Comparison of ENCODE assay signal across 8 cellular contexts in the genomic region with DNA sequence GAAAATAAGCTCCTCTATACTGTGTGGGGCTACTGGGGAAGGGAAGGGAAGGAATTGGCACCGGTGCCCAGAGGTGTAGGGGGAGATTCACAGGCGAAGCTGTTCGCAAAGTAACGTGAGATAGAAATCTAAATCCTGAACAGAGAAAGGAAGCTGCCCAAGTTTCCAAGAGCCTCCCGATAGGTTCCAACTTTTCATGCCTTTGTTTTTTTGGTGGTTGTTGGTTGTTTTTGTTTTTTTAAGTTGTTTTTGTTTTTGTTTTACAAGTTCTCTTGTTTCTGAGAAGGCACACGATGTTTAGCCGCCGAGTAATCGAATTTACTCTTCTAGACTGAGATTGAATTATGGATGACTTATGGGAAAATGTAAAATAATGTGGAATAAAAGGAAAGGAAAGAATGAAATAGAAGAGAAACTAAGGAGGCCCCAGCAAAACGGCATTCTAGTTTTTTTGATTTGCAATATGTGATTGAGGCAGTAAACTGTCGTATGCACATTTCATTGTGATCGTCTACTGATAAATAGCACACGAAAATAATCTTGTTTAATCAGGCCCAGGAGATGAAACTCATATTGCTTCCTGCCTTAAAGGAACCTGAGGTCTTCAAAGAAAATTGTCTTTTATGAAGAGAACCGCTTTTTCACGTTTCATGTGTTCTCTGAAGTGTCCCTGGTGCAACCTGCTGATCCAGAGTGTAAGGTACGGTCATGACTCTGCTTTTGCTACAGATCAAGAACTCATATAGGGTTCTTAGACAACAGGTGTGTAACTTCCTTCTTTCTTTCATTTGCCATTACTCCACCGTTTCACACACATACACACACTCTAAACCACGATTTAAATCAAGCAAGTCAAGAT. TPM values are rescaled to one million over a fixed set of nuclear protein-coding genes. Genes with fewer than 3 reads are reported as not detected.
A peak's percentile ranks its signal among the peaks of the same experiment; 100 is the strongest.
DNase-seq lines count a peak whose midpoint lies in the region; ATAC-seq and FAIRE-seq lines count a peak whose summit lies in the region.

No MANE protein-coding gene starts in this region.

- peak overlapping the region; percentile 83 for H3K27ac Mint-ChIP-seq in activated CD8-positive, alpha-beta T cell treated with anti-CD3 and anti-CD28 coated beads, Interleukin-2, amount 10 ng/mL, durations not matched to agents 7 days and 5 days

- peak; percentile 50 for DNase-seq in A172 (ENCODE audit: low spot score)
- no peak for DNase-seq in H7
- no peak for DNase-seq in activated CD8-positive, alpha-beta T cell treated with anti-CD3 and anti-CD28 coated beads, Interleukin-2, amount 10 ng/mL, durations not matched to agents 7 days and 5 days
- DNase-seq in iPS DF 6.9 (ENCODE audit: low read depth, low spot score) = no peak
- DNase-seq in frontal cortex (ENCODE audit: low spot score in 2 of 2) = no peak
- DNase-seq in AG08396 (ENCODE audit: low spot score) = no peak

- H3K4me1 Mint-ChIP-seq in activated CD8-positive, alpha-beta T cell treated with anti-CD3 and anti-CD28 coated beads, Interleukin-2, amount 10 ng/mL, durations not matched to agents 7 days and 5 days (ENCODE audit: low read depth) = peaks cover 52% of the 10 kb centered on the region

- H3K4me3 ChIP-seq in H7 (ENCODE audit: insufficient read depth, low read depth, low read length) = peak overlapping the region; percentile 66
- peak overlapping the region; percentile 65; the same call in 1 of the 2 replicates for H3K4me3 ChIP-seq in iPS DF 6.9 (ENCODE audit: low read length)
- peak overlapping the region; percentile 70 to 90 (median 76) for H3K4me3 ChIP-seq in skeletal muscle tissue (ENCODE audit: low read length in 3 of 3)

- POLR2A ChIA-PET in activated CD8-positive, alpha-beta T cell treated with anti-CD3 and anti-CD28 coated beads, Interleukin-2, amount 10 ng/mL, durations not matched to agents 7 days and 5 days (lab: Charles Lee) = interaction anchor here (0.6 to 2.1 kb wide), 2 partner anchors 55 to 67 kb away, joined by 3 to 20 read pairs; no protein-coding TSS in a partner anchor

- H3K9me3 ChIP-seq in iPS DF 6.9 (ENCODE audit: control insufficient read depth, insufficient read depth, low read length) (no peaks in the 10 kb centered on the region), skeletal muscle tissue (ENCODE audit: control insufficient read depth in 3 of 3, low read length in 3 of 3) (no peaks in the 10 kb centered on the region)

- H3K4me1 ChIP-seq in iPS DF 6.9 (ENCODE audit: control insufficient read depth, insufficient read depth, low read length) = no peaks in the 10 kb centered on the region
- H3K4me1 ChIP-seq in skeletal muscle tissue (ENCODE audit: control insufficient read depth in 3 of 3, insufficient read depth in 3 of 3, low read length in 3 of 3) = peaks cover 3 to 23% (median 12%) of the 10 kb centered on the region in 3 donors

- no peaks in the 10 kb centered on the region for H3K27me3 ChIP-seq in H7 (ENCODE audit: control insufficient read depth, insufficient read depth, low read length)
- H3K27me3 ChIP-seq in iPS DF 6.9 (ENCODE audit: control insufficient read depth, insufficient read depth, low read length) = no peaks in the 10 kb centered on the region
- no peaks in the 10 kb centered on the region for H3K27me3 ChIP-seq in skeletal muscle tissue (ENCODE audit: control insufficient read depth in 3 of 3, insufficient read depth in 3 of 3, low read length in 3 of 3)

- peak overlapping the region; percentile 76 to 89 (median 86) for H3K9ac ChIP-seq in skeletal muscle tissue (ENCODE audit: low read depth in 1 of 3, low read length in 3 of 3)

- H3K27ac ChIP-seq in iPS DF 6.9 (ENCODE audit: low read length) = no peak overlapping the region
- H3K27ac ChIP-seq in skeletal muscle tissue (ENCODE audit: low read depth, low read length) = peak overlapping the region; percentile 77

- no peak for ATAC-seq in activated CD8-positive, alpha-beta T cell treated with anti-CD3 and anti-CD28 coated beads, Interleukin-2, amount 10 ng/mL, durations not matched to agents 7 days and 5 days
- no peak for ATAC-seq in GM21390 (IDR thresholded peaks at IDR 0.05; ENCODE audit: unreplicated experiment)

- peaks cover 4% of the 10 kb centered on the region for H3K27me3 Mint-ChIP-seq in activated CD8-positive, alpha-beta T cell treated with anti-CD3 and anti-CD28 coated beads, Interleukin-2, amount 10 ng/mL, durations not matched to agents 7 days and 5 days (ENCODE audit: low read depth)

- CTCF ChIA-PET in activated CD8-positive, alpha-beta T cell treated with anti-CD3 and anti-CD28 coated beads, Interleukin-2, amount 10 ng/mL, durations not matched to agents 7 days and 5 days (lab: Charles Lee) = interaction anchor here (0.6 to 4.5 kb wide), 7 partner anchors 12 to 191 kb away, joined by 3 to 32 read pairs (median 7); no protein-coding TSS in a partner anchor

- H3K4me3 Mint-ChIP-seq in activated CD8-positive, alpha-beta T cell treated with anti-CD3 and anti-CD28 coated beads, Interleukin-2, amount 10 ng/mL, durations not matched to agents 7 days and 5 days = peak overlapping the region; percentile 80

- H3K9me3 Mint-ChIP-seq in activated CD8-positive, alpha-beta T cell treated with anti-CD3 and anti-CD28 coated beads, Interleukin-2, amount 10 ng/mL, durations not matched to agents 7 days and 5 days (ENCODE audit: insufficient read depth) = no peaks in the 10 kb centered on the region

- H3K36me3 ChIP-seq in H7 (replicated peaks; ENCODE audit: control insufficient read depth, insufficient read depth, low read length) = no peaks in the 10 kb centered on the region
- no peaks in the 10 kb centered on the region for H3K36me3 ChIP-seq in iPS DF 6.9 (ENCODE audit: control insufficient read depth, insufficient read depth, low read length)
- H3K36me3 ChIP-seq in skeletal muscle tissue (ENCODE audit: control insufficient read depth in 3 of 3, insufficient read depth in 3 of 3, low read length in 3 of 3) = no peaks in the 10 kb centered on the region

- 100% methylated on average over 2 of the region's 18 CpGs for WGBS in iPS DF 6.9 (ENCODE audit: insufficient coverage, insufficient read length)

- H3K36me3 Mint-ChIP-seq in activated CD8-positive, alpha-beta T cell treated with anti-CD3 and anti-CD28 coated beads, Interleukin-2, amount 10 ng/mL, durations not matched to agents 7 days and 5 days (ENCODE audit: low read depth) = peaks cover 4% of the 10 kb centered on the region

- no peak for FAIRE-seq in frontal cortex (lab: Jason Lieb, UNC)

RNA-seq across cellular contexts. Expression of a gene that starts 1.2 kb away (rescaled TPM):
- 38.4 and 42.0 TPM in 2 replicates for total RNA-seq in A172 (2014; rRNA removed; shearing (Covaris generic))
- total RNA-seq in H7 (2014; rRNA removed; shearing (Covaris generic)) = 24.8 and 29.8 TPM in 2 replicates
- 10 to 100 TPM; 29.0 to 29.7 TPM for total RNA-seq in activated CD8-positive, alpha-beta T cell treated with anti-CD3 and anti-CD28 coated beads, Interleukin-2, amount 10 ng/mL, durations not matched to agents 7 days and 5 days
- total RNA-seq in skeletal muscle tissue (16.2 TPM), frontal cortex (172 TPM)
